26 cellular contexts compared by ENCODE assay signal in the genomic region with DNA sequence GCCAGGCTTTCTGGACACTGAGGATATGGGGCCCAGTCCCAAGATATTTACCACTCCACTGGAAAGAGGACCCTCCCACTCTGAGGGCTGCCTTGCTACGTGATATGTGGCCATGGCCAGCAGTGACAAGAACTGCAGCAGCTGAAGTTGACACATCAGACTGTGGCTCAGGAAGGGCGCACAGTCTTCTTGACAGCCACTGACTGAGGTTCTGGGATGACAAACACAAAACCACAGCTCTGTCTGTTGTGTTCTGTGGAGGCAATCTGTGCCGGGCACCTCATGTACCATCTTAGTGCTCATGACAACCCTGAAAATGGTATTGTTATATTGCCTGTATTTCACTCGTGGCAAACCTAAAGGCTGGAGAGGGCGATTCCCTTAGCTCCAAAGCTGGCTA. TPM values are rescaled to one million over a fixed set of nuclear protein-coding genes. Genes with fewer than 3 reads are reported as not detected.
DNase-seq lines count a peak whose midpoint lies in the region; ATAC-seq and TF ChIP-seq lines count a peak whose summit lies in the region.
"Had no signal": no experiment of that assay in that cellular context is flagged by ENCODE, and none has a peak within 500 bp of the region (broad histone marks: within the 10 kb centered on the region; RNA-seq: fewer than 3 reads in every experiment).

No MANE protein-coding gene starts in this region.

- H2BK120ac ChIP-seq in mesendoderm (ENCODE audit: low read depth, low read length) = no peak overlapping the region
- no peak overlapping the region for H2BK120ac ChIP-seq in neuronal stem cell (ENCODE audit: low read depth, low read length)

- H3K27ac ChIP-seq in mesendoderm (ENCODE audit: low read depth, low read length) (no peak overlapping the region), neuronal stem cell (replicated peaks; ENCODE audit: low read length) (no peak overlapping the region), uterus (no peak overlapping the region)
- H3K27ac ChIP-seq: BLaER1 had no signal

- H3K36me3 ChIP-seq in mesendoderm (ENCODE audit: control insufficient read depth, insufficient read depth, low read length) (no peaks in the 10 kb centered on the region), neuronal stem cell (replicated peaks in 1 of 2; ENCODE audit: control insufficient read depth in 2 of 2, insufficient read depth in 2 of 2, low read length in 2 of 2) (no peaks in the 10 kb centered on the region), uterus (no peaks in the 10 kb centered on the region)
- H3K36me3 ChIP-seq: BE2C, BLaER1 had no signal

- H3K9me3 ChIP-seq in neuronal stem cell (replicated peaks in 1 of 2; ENCODE audit: control insufficient read depth in 2 of 2, insufficient read depth in 1 of 2, low read depth in 1 of 2, low read length in 2 of 2) = no peaks in the 10 kb centered on the region
- no peaks in the 10 kb centered on the region for H3K9me3 ChIP-seq in uterus
- H3K9me3 ChIP-seq: BE2C, BLaER1 had no signal

- no peak overlapping the region for H2AFZ ChIP-seq in neuronal stem cell (ENCODE audit: low read length)

- H3K27me3 Mint-ChIP-seq in endothelial cell (ENCODE audit: unreplicated experiment) = peaks cover 5% of the 10 kb centered on the region

- H3K27me3 ChIP-seq in mesendoderm (ENCODE audit: insufficient read depth, low read length, poor library complexity) (no peaks in the 10 kb centered on the region), neuronal stem cell (ENCODE audit: control insufficient read depth in 3 of 3, insufficient read depth in 3 of 3, low read depth in 1 of 3, low read length in 3 of 3) (peaks cover 0 to 5% (median 0%) of the 10 kb centered on the region in 3 experiments), uterus (no peaks in the 10 kb centered on the region)
- H3K27me3 ChIP-seq: BE2C, BLaER1 had no signal

- no peaks in the 10 kb centered on the region for H3K79me2 ChIP-seq in mesendoderm (ENCODE audit: control insufficient read depth, insufficient read depth, low read length)

- H4K91ac ChIP-seq in neuronal stem cell (ENCODE audit: low read depth, low read length, poor library complexity) = no peak overlapping the region

- H3K4me2 ChIP-seq in mesendoderm (ENCODE audit: low read length) (no peak overlapping the region), neuronal stem cell (ENCODE audit: insufficient read depth, low read length, poor library complexity, severe bottlenecking) (no peak overlapping the region)
- H3K4me2 ChIP-seq: BLaER1 had no signal

- no peak overlapping the region for H3K4ac ChIP-seq in mesendoderm (ENCODE audit: low read depth, low read length)
- no peak overlapping the region for H3K4ac ChIP-seq in neuronal stem cell (ENCODE audit: low read length)

- no peaks in the 10 kb centered on the region for H3K9me3 Mint-ChIP-seq in stimulated activated effector memory CD8-positive, alpha-beta T cell treated with anti-CD3 and anti-CD28 coated beads, Interleukin-12 subunit alpha, Interleukin-12 subunit beta, amount 100 ng/mL, for 72 hours
- no peaks in the 10 kb centered on the region for H3K9me3 Mint-ChIP-seq in endothelial cell (ENCODE audit: unreplicated experiment)
- H3K9me3 Mint-ChIP-seq: CD4-positive, alpha-beta memory T cell; CD4-positive, CD25-positive, alpha-beta regulatory T cell; CD8-positive, alpha-beta memory T cell had no signal

- H3K36me3 Mint-ChIP-seq in stimulated activated effector memory CD8-positive, alpha-beta T cell treated with anti-CD3 and anti-CD28 coated beads, Interleukin-12 subunit alpha, Interleukin-12 subunit beta, amount 100 ng/mL, for 72 hours = no peaks in the 10 kb centered on the region
- H3K36me3 Mint-ChIP-seq in endothelial cell (ENCODE audit: low read depth, unreplicated experiment) = no peaks in the 10 kb centered on the region
- H3K36me3 Mint-ChIP-seq: CD14-positive monocyte; CD4-positive, alpha-beta memory T cell; CD4-positive, CD25-positive, alpha-beta regulatory T cell; CD8-positive, alpha-beta memory T cell had no signal

- H4K8ac ChIP-seq in mesendoderm (ENCODE audit: low read depth, low read length) (no peak overlapping the region), neuronal stem cell (ENCODE audit: low read depth, low read length) (no peak overlapping the region)

- no peak overlapping the region for H3K4me3 Mint-ChIP-seq in stimulated activated effector memory CD8-positive, alpha-beta T cell treated with anti-CD3 and anti-CD28 coated beads, Interleukin-12 subunit alpha, Interleukin-12 subunit beta, amount 100 ng/mL, for 72 hours
- no peak overlapping the region for H3K4me3 Mint-ChIP-seq in endothelial cell (ENCODE audit: unreplicated experiment)
- H3K4me3 Mint-ChIP-seq: CD4-positive, alpha-beta memory T cell; CD4-positive, CD25-positive, alpha-beta regulatory T cell; CD8-positive, alpha-beta memory T cell had no signal

- no peak overlapping the region for H3K27ac Mint-ChIP-seq in stimulated activated effector memory CD8-positive, alpha-beta T cell treated with anti-CD3 and anti-CD28 coated beads, Interleukin-12 subunit alpha, Interleukin-12 subunit beta, amount 100 ng/mL, for 72 hours
- H3K27ac Mint-ChIP-seq in endothelial cell (ENCODE audit: unreplicated experiment) = no peak overlapping the region
- H3K27ac Mint-ChIP-seq: CD14-positive monocyte; CD4-positive, alpha-beta memory T cell; CD4-positive, CD25-positive, alpha-beta regulatory T cell; CD8-positive, alpha-beta memory T cell had no signal

- H3K18ac ChIP-seq in mesendoderm (ENCODE audit: low read length) (no peak overlapping the region), neuronal stem cell (ENCODE audit: low read length) (no peak overlapping the region)

- no peaks in the 10 kb centered on the region for H3K4me1 Mint-ChIP-seq in stimulated activated effector memory CD8-positive, alpha-beta T cell treated with anti-CD3 and anti-CD28 coated beads, Interleukin-12 subunit alpha, Interleukin-12 subunit beta, amount 100 ng/mL, for 72 hours
- H3K4me1 Mint-ChIP-seq in endothelial cell (ENCODE audit: unreplicated experiment) = peaks cover 8% of the 10 kb centered on the region
- H3K4me1 Mint-ChIP-seq: CD14-positive monocyte; CD4-positive, alpha-beta memory T cell; CD4-positive, CD25-positive, alpha-beta regulatory T cell; CD8-positive, alpha-beta memory T cell had no signal

- intact Hi-C loops in uterus (cut with DNase I; ENCODE audit: low total_unique reads) = no loop called here

- no peak overlapping the region for H3K14ac ChIP-seq in neuronal stem cell (ENCODE audit: low read length)

- no peak overlapping the region for H2AK5ac ChIP-seq in mesendoderm (ENCODE audit: low read length)
- no peak overlapping the region for H2AK5ac ChIP-seq in neuronal stem cell (ENCODE audit: low read depth, low read length)

- H2BK15ac ChIP-seq in mesendoderm (replicated peaks; ENCODE audit: low read depth) (no peak overlapping the region), neuronal stem cell (ENCODE audit: low read length) (no peak overlapping the region)

- H2BK5ac ChIP-seq in mesendoderm (ENCODE audit: low read length) (no peak overlapping the region), neuronal stem cell (ENCODE audit: low read length) (peak overlapping the region; percentile 28)

- H3K9ac ChIP-seq in mesendoderm (ENCODE audit: low read length) (no peak overlapping the region), neuronal stem cell (ENCODE audit: low read depth, low read length, poor library complexity) (peak overlapping the region; percentile 10)
- H3K9ac ChIP-seq: BLaER1 had no signal

- no peaks in the 10 kb centered on the region for H3K4me1 ChIP-seq in mesendoderm (ENCODE audit: control insufficient read depth, low read depth, low read length)
- no peaks in the 10 kb centered on the region for H3K4me1 ChIP-seq in neuronal stem cell (ENCODE audit: control insufficient read depth in 2 of 2, insufficient read depth in 1 of 2, low read depth in 1 of 2, low read length in 2 of 2)
- no peaks in the 10 kb centered on the region for H3K4me1 ChIP-seq in uterus
- H3K4me1 ChIP-seq: BE2C had no signal

- no CpG with 5 or more reads among the region's 5 CpGs for WGBS in mesendoderm (ENCODE audit: extremely low coverage, insufficient coverage, low lambda C conversion rate)
- no CpG with 5 or more reads among the region's 5 CpGs for WGBS in neuronal stem cell (ENCODE audit: extremely low coverage in 2 of 2, insufficient read length in 2 of 2, insufficient replicate concordance in 1 of 2), 2 donors

- no peak for DNase-seq in mesendoderm
- DNase-seq in neuronal stem cell (ENCODE audit: low spot score) = no peak
- DNase-seq in stimulated activated effector memory CD8-positive, alpha-beta T cell treated with anti-CD3 and anti-CD28 coated beads, Interleukin-12 subunit alpha, Interleukin-12 subunit beta, amount 100 ng/mL, for 72 hours (ENCODE audit: low spot score in 2 of 2) = no peak
- DNase-seq in medulla oblongata (ENCODE audit: extremely low spot score) = no peak
- DNase-seq in endothelial cell (ENCODE audit: low spot score) = no peak
- no peak for DNase-seq in uterus
- DNase-seq: 8988T; ACHN; BE2C; C1 segment of cervical spinal cord; CD4-positive, alpha-beta memory T cell; CD4-positive, CD25-positive, alpha-beta regulatory T cell; CD8-positive, alpha-beta memory T cell; COR-L47; DMS 273 treated with DMSO at 0.1 percent for 48 hours; DMS153; DMS53; DMS79; DND-41; EL; GDM1 had no signal

- H3K23ac ChIP-seq in mesendoderm (ENCODE audit: low read length) = peak overlapping the region; percentile 35
- no peak overlapping the region for H3K23ac ChIP-seq in neuronal stem cell (ENCODE audit: low read depth, low read length, poor library complexity)

- ATAC-seq in stimulated activated effector memory CD8-positive, alpha-beta T cell treated with anti-CD3 and anti-CD28 coated beads, Interleukin-12 subunit alpha, Interleukin-12 subunit beta, amount 100 ng/mL, for 72 hours = peak; percentile 58
- no peak for ATAC-seq in HG03039 (IDR thresholded peaks at IDR 0.05; ENCODE audit: unreplicated experiment)
- ATAC-seq: GM12878 had no signal

- H3K56ac ChIP-seq in mesendoderm (ENCODE audit: low read length) = no peak overlapping the region

- no peak for TF ChIP-seq CTCF in endothelial cell (IDR thresholded peaks at IDR 0.05; ENCODE audit: unreplicated experiment)
- TF ChIP-seq CTCF in uterus (IDR thresholded peaks at IDR 0.05) = no peak

- no peak for TF ChIP-seq POLR2A in uterus (IDR thresholded peaks at IDR 0.05)

- no peak overlapping the region for H4K5ac ChIP-seq in mesendoderm (ENCODE audit: low read length)

- H3K79me1 ChIP-seq in mesendoderm (ENCODE audit: low read length) (no peaks in the 10 kb centered on the region), neuronal stem cell (ENCODE audit: low read depth, low read length) (no peaks in the 10 kb centered on the region)

- H3K4me3 ChIP-seq in mesendoderm (ENCODE audit: low read length) (no peak overlapping the region), neuronal stem cell (ENCODE audit: low read length in 2 of 2) (no peak overlapping the region), uterus (no peak overlapping the region)
- H3K4me3 ChIP-seq: BLaER1, GM12878 had no signal

- no peak overlapping the region for H2BK12ac ChIP-seq in neuronal stem cell (ENCODE audit: low read length)

RNA-seq across cellular contexts. Expression of a gene that starts 16.9 kb away (rescaled TPM):
- polyA plus RNA-seq in mesendoderm (2013, experiment 1 of 2) = 1.9 TPM
- polyA plus RNA-seq in mesendoderm (2013, experiment 2 of 2) = 1.9 TPM
- 0.93 TPM for polyA plus RNA-seq in neuronal stem cell (2013, experiment 1 of 2)
- 0.94 TPM for polyA plus RNA-seq in neuronal stem cell (2013, experiment 2 of 2)
- total RNA-seq in endothelial cell (ENCODE audit: unreplicated experiment) (0.21 TPM), uterus (under 1 TPM in 1 of 4 donors, not detected in 3; 0.41 TPM)
- total RNA-seq: CD4-positive, alpha-beta memory T cell; G401 had no signal
- polyA plus RNA-seq: CD14-positive monocyte; CD4-positive, alpha-beta memory T cell; CD4-positive, CD25-positive, alpha-beta regulatory T cell; CD8-positive, alpha-beta memory T cell had no signal
